ENCODE assay signal across 8 cellular contexts in the genomic region with DNA sequence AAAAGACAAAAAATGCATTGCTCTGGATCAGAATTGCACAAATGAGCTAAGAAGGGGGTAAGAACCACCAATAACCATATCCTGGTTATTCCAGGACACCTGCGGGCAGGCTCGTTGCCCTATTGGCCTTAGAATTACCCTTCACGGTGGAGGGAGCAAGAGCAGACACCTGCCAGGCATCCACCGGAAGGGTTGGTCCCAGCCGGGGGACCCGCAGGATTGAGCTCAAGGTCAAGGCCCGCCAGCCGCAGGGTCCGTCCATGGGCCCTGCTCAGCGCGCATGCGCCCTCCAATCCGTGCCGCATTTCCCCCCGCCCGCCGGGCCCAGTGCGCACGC. TPM values are rescaled to one million over a fixed set of nuclear protein-coding genes. Genes with fewer than 3 reads are reported as not detected.
DNase-seq lines count a peak whose midpoint lies in the region; ATAC-seq and TF ChIP-seq lines count a peak whose summit lies in the region.

No MANE protein-coding gene starts in this region.

- peak overlapping the region; percentile 96 for H3K27ac ChIP-seq in subcutaneous abdominal adipose tissue (ENCODE audit: low read depth, low read length)

- CTCF ChIA-PET in Calu3 (lab: Charles Lee), result no interaction called here

- DNase-seq in Calu3 (peak; percentile 91), astrocyte of the hippocampus (ENCODE audit: low read depth, low spot score) (peak; percentile 97), kidney epithelial cell (ENCODE audit: low read depth) (no peak), NCI-H2107 (lab: John Stamatoyannopoulos, UW) (no peak), DMS153 treated with DMSO at 0.1 percent for 48 hours (lab: John Stamatoyannopoulos, UW; ENCODE audit: unreplicated experiment) (no peak), pons (ENCODE audit: low spot score) (no peak)

- peak overlapping the region; percentile 20 for H3K27ac Mint-ChIP-seq in Calu3 (ENCODE audit: unreplicated experiment)

- TF ChIP-seq CTCF in Calu3 (IDR thresholded peaks at IDR 0.05; ENCODE audit: unreplicated experiment), result no peak
- TF ChIP-seq CTCF in kidney epithelial cell (IDR thresholded peaks at IDR 0.05; ENCODE audit: insufficient read depth, low read length, poor library complexity, severe bottlenecking), result no peak

- ATAC-seq in HG03558 (IDR thresholded peaks at IDR 0.05; ENCODE audit: extremely low read depth, unreplicated experiment), result peak; percentile 17

- BruUV-seq in Calu3 (replicated peaks; lab: Mats Ljungman, UMichigan), result TSS peak; percentile 44

- H3K4me3 ChIP-seq in kidney epithelial cell (ENCODE audit: low read depth, low read length) (peak overlapping the region; percentile 96), subcutaneous abdominal adipose tissue (ENCODE audit: low read depth in 1 of 5, low read length in 5 of 5) (peak overlapping the region; percentile 86 to 100 (median 95))

- no peaks in the 10 kb centered on the region for H3K9me3 ChIP-seq in subcutaneous abdominal adipose tissue (ENCODE audit: control insufficient read depth in 5 of 5, low read length in 5 of 5)

- peaks cover 75% of the 10 kb centered on the region for H3K36me3 Mint-ChIP-seq in Calu3 (ENCODE audit: insufficient read depth, unreplicated experiment)

- peaks cover 4 to 64% (median 47%) of the 10 kb centered on the region in 5 donors for H3K4me1 ChIP-seq in subcutaneous abdominal adipose tissue (ENCODE audit: control insufficient read depth in 5 of 5, insufficient read depth in 5 of 5, low read length in 5 of 5)

- H3K27me3 Mint-ChIP-seq in Calu3 (ENCODE audit: unreplicated experiment), result no peaks in the 10 kb centered on the region

- peak overlapping the region; percentile 92 for H3K4me3 Mint-ChIP-seq in Calu3 (ENCODE audit: low read depth, unreplicated experiment)

- H3K9ac ChIP-seq in subcutaneous abdominal adipose tissue (ENCODE audit: low read length in 5 of 5), result peak overlapping the region; percentile 85 to 99 (median 89)

- intact Hi-C loops in Calu3 (cut with micrococcal nuclease; ENCODE audit: unreplicated experiment), result no loop called here

- peaks cover 17% of the 10 kb centered on the region for H3K4me1 Mint-ChIP-seq in Calu3 (ENCODE audit: low read depth, unreplicated experiment)

- no peaks in the 10 kb centered on the region for H3K9me3 Mint-ChIP-seq in Calu3 (ENCODE audit: low read depth, unreplicated experiment)

- H3K27me3 ChIP-seq in kidney epithelial cell (ENCODE audit: control insufficient read depth, insufficient read depth, low read length) (no peaks in the 10 kb centered on the region), subcutaneous abdominal adipose tissue (ENCODE audit: control insufficient read depth in 5 of 5, insufficient read depth in 4 of 5, low read length in 5 of 5) (no peaks in the 10 kb centered on the region)

- peaks cover 9% of the 10 kb centered on the region for H3K36me3 ChIP-seq in kidney epithelial cell (ENCODE audit: control insufficient read depth, insufficient read depth, low read length)
- H3K36me3 ChIP-seq in subcutaneous abdominal adipose tissue (ENCODE audit: control insufficient read depth in 5 of 5, insufficient read depth in 5 of 5, low read length in 5 of 5), result peaks cover 0 to 47% (median 39%) of the 10 kb centered on the region in 5 donors

RNA-seq across cellular contexts. Expression of gene SLC25A6, which starts 0.6 kb away (rescaled TPM):
- 139 and 161 TPM in 2 replicates for total RNA-seq in Calu3 (2022)
- total RNA-seq in kidney epithelial cell, result 450 and 519 TPM in 2 replicates

RNA-seq across cellular contexts. Expression of gene IL3RA, which starts 54.8 kb away (rescaled TPM):
- total RNA-seq in Calu3 (2022), result not detected in 2 replicates
- total RNA-seq in kidney epithelial cell, result 1.2 and 9.7 TPM in 2 replicates

Comparison
In these comparisons a context has a peak if more than half of its experiments do, and no peak if none do; other contexts are left out.
1. DNase-seq: peak in Calu3 (single experiment) and astrocyte of the hippocampus (single experiment); none in kidney epithelial cell (single experiment), NCI-H2107 (single experiment), DMS153 treated with DMSO at 0.1 percent for 48 hours (single experiment) and pons (single experiment).